In the genomic region with DNA sequence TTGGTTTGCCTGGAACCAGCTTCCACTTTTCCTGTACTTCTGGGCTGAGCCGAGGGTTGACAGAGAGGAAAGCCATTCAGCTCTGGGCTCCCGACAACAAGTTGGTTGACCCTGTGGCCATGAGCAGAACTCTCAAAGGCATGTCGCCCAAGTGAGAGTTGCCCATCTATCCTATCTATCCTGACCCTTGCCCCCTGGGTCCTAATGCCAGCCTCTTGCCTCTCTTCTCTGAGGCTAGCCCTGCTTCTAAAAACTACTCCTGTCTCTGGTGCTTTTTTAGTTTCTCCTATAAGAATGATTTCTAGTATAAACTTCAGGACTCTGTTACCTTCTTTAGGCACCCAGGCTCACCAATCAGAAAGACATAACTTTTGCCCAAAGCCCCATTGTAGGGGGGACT, we compare ENCODE assay signal across 12 cellular contexts. TPM values are rescaled to one million over a fixed set of nuclear protein-coding genes. Genes with fewer than 3 reads are reported as not detected.
"Had no signal": no experiment of that assay in that cellular context is flagged by ENCODE, and none has a peak within 500 bp of the region (broad histone marks: within the 10 kb centered on the region; RNA-seq: fewer than 3 reads in every experiment).

No MANE protein-coding gene starts in this region.

RNA-seq across cellular contexts. Expression of gene DMRTA1, which starts 11.4 kb away (rescaled TPM):
- total RNA-seq: activated B cell treated with CpG ODN at 0.5 μM for 24 hours; activated CD4-positive, alpha-beta memory T cell treated with anti-CD3 and anti-CD28 coated beads for 36 hours; activated CD4-positive, alpha-beta memory T cell treated with anti-CD3 and anti-CD28 coated beads, Interleukin-2, amount 10 ng/mL, durations not matched to agents 7 days and 5 days; activated CD4-positive, alpha-beta T cell treated with anti-CD3 and anti-CD28 coated beads for 36 hours; activated CD4-positive, alpha-beta T cell treated with anti-CD3 and anti-CD28 coated beads, Interleukin-2, amount 10 ng/mL, durations not matched to agents 24 days and 14 days; activated CD4-positive, alpha-beta T cell treated with anti-CD3 and anti-CD28 coated beads, Interleukin-2, amount 10 ng/mL, durations not matched to agents 7 days and 5 days; activated CD8-positive, alpha-beta memory T cell treated with anti-CD3 and anti-CD28 coated beads for 36 hours; activated CD8-positive, alpha-beta memory T cell treated with anti-CD3 and anti-CD28 coated beads, Interleukin-2, amount 10 ng/mL, durations not matched to agents 7 days and 5 days; activated CD8-positive, alpha-beta T cell treated with anti-CD3 and anti-CD28 coated beads for 36 hours; activated CD8-positive, alpha-beta T cell treated with anti-CD3 and anti-CD28 coated beads, Interleukin-2, amount 10 ng/mL, durations not matched to agents 7 days and 5 days; T-helper 1 cell treated with Interleukin-12 subunit alpha and Interleukin-12 subunit beta and Interleukin-4 antibody, amounts not matched to agents 30 ng/mL and 1 ng/mL, for 36 hours; T-helper 2 cell treated with Interferon-gamma antibody and Interleukin-4, amounts not matched to agents 100 ng/mL and 5 ng/mL, for 36 hours had no signal
